21 cellular contexts compared by ENCODE assay signal in genomic region chr9:91914404-91914803, GRCh38. TPM values are rescaled to one million over a fixed set of nuclear protein-coding genes. Genes with fewer than 3 reads are reported as not detected.
"Had no signal": no experiment of that assay in that cellular context is flagged by ENCODE, and none has a peak within 500 bp of the region (broad histone marks: within the 10 kb centered on the region; RNA-seq: fewer than 3 reads in every experiment).

No MANE protein-coding gene starts in this region.

- H3K9me3 Mint-ChIP-seq: activated CD4-positive, alpha-beta T cell treated with anti-CD3 and anti-CD28 coated beads, Interleukin-2, amount 10 ng/mL, durations not matched to agents 7 days and 5 days; activated T-cell treated with anti-CD3 and anti-CD28 coated beads, Interleukin-2, amount 50 U/mL, for 24 hours; dendritic cell treated with granulocyte-macrophage colony-stimulating factor and Interleukin-4, amounts not matched to agents 40 ng/mL and 50 ng/mL, for 4 days; T-helper 2 cell treated with Interferon-gamma antibody and Interleukin-4, amounts not matched to agents 5 μg/mL and 100 μg/mL, for 36 hours had no signal

- H3K27ac Mint-ChIP-seq: activated CD4-positive, alpha-beta T cell treated with anti-CD3 and anti-CD28 coated beads, Interleukin-2, amount 10 ng/mL, durations not matched to agents 7 days and 5 days; activated T-cell treated with anti-CD3 and anti-CD28 coated beads, Interleukin-2, amount 50 U/mL, for 24 hours; dendritic cell treated with granulocyte-macrophage colony-stimulating factor and Interleukin-4, amounts not matched to agents 40 ng/mL and 50 ng/mL, for 4 days; progenitor cell of endocrine pancreas; T-helper 2 cell treated with Interferon-gamma antibody and Interleukin-4, amounts not matched to agents 5 μg/mL and 100 μg/mL, for 36 hours had no signal

- DNase-seq: activated CD4-positive, alpha-beta T cell treated with anti-CD3 and anti-CD28 coated beads, Interleukin-2, amount 10 ng/mL, durations not matched to agents 7 days and 5 days; activated CD4-positive, CD25-positive, alpha-beta regulatory T cell; activated CD8-positive, alpha-beta T cell treated with anti-CD3 and anti-CD28 coated beads, Interleukin-2, amount 10 ng/mL, durations not matched to agents 7 days and 5 days; activated naive CD4-positive, alpha-beta T cell treated with anti-CD3 and anti-CD28 coated beads, Interleukin-2, amount 50 U/mL, for 16 hours; activated T-cell treated with anti-CD3 and anti-CD28 coated beads, Interleukin-2, amount 50 U/mL, for 24 hours; effector memory CD4-positive, alpha-beta T cell; left ventricle myocardium inferior; mammary epithelial cell; stimulated activated CD4-positive, alpha-beta T cell treated with anti-CD3 and anti-CD28 coated beads, Interleukin-12 subunit alpha, Interleukin-12 subunit beta, amount 100 ng/mL, for 4 hours; stimulated activated CD4-positive, alpha-beta T cell treated with anti-CD3 and anti-CD28 coated beads, Interleukin-1b, Interleukin-23, amount 100 ng/mL, for 48 hours; stimulated activated naive CD8-positive, alpha-beta T cell treated with anti-CD3 and anti-CD28 coated beads, Interleukin-15, Interleukin-2, amounts not matched to agents 100 U/mL and 50 U/mL, for 24 hours; substantia nigra had no signal

- H3K4me3 Mint-ChIP-seq: activated CD4-positive, alpha-beta T cell treated with anti-CD3 and anti-CD28 coated beads, Interleukin-2, amount 10 ng/mL, durations not matched to agents 7 days and 5 days; activated CD8-positive, alpha-beta T cell treated with anti-CD3 and anti-CD28 coated beads, Interleukin-2, amount 10 ng/mL, durations not matched to agents 7 days and 5 days; activated T-cell treated with anti-CD3 and anti-CD28 coated beads, Interleukin-2, amount 50 U/mL, for 24 hours; dendritic cell treated with granulocyte-macrophage colony-stimulating factor and Interleukin-4, amounts not matched to agents 40 ng/mL and 50 ng/mL, for 4 days; neural crest cell; T-helper 2 cell treated with Interferon-gamma antibody and Interleukin-4, amounts not matched to agents 5 μg/mL and 100 μg/mL, for 36 hours had no signal

- H3K4me1 Mint-ChIP-seq: activated CD4-positive, alpha-beta T cell treated with anti-CD3 and anti-CD28 coated beads, Interleukin-2, amount 10 ng/mL, durations not matched to agents 7 days and 5 days had no signal

- H3K27ac ChIP-seq: ascending aorta, hepatocyte, left ventricle myocardium inferior, tibial nerve had no signal

- H3K27me3 Mint-ChIP-seq: progenitor cell of endocrine pancreas had no signal

- H3K4me3 ChIP-seq: ascending aorta, hepatocyte, left ventricle myocardium inferior, tibial nerve had no signal

- H3K27me3 ChIP-seq: ascending aorta, hepatocyte, tibial nerve had no signal

- ATAC-seq: activated CD8-positive, alpha-beta T cell treated with anti-CD3 and anti-CD28 coated beads, Interleukin-2, amount 10 ng/mL, durations not matched to agents 7 days and 5 days; stimulated activated naive CD8-positive, alpha-beta T cell treated with anti-CD3 and anti-CD28 coated beads, Interleukin-15, Interleukin-2, amounts not matched to agents 100 U/mL and 50 U/mL, for 24 hours had no signal

- FAIRE-seq: urothelium cell line had no signal

- H2AFZ ChIP-seq: hepatocyte had no signal

- H3K36me3 ChIP-seq: ascending aorta, left ventricle myocardium inferior, tibial nerve had no signal

- H3K9me3 ChIP-seq: ascending aorta, left ventricle myocardium inferior, tibial nerve had no signal

- H3K4me2 ChIP-seq: hepatocyte had no signal

- H3K4me1 ChIP-seq: ascending aorta, left ventricle myocardium inferior, tibial nerve had no signal

RNA-seq across cellular contexts. Expression of gene ROR2, which starts 35.6 kb away (rescaled TPM):
- total RNA-seq: mononuclear cell had no signal
